ENCODE assay signal across 9 cellular contexts in genomic region chr2:80501874-80502624, GRCh38.
"Had no signal": no experiment of that assay in that cellular context is flagged by ENCODE, and none has a peak within 500 bp of the region (broad histone marks: within the 10 kb centered on the region; RNA-seq: fewer than 3 reads in every experiment).

No MANE protein-coding gene starts in this region.

- H3K4me1 ChIP-seq: HAP-1 had no signal

- DNase-seq: H7, HFFc6, IMR-90, KG1 had no signal

- H3K4me1 Mint-ChIP-seq: GM23338 had no signal

- H3K9me3 ChIP-seq: HAP-1 had no signal

- H2AFZ ChIP-seq: GM23338 had no signal

- H3K36me3 ChIP-seq: HAP-1 had no signal

- H3K27ac Mint-ChIP-seq: GM23338, HFFc6 had no signal

- H3K9me3 Mint-ChIP-seq: GM23338, HFFc6 had no signal

- H3K4me2 ChIP-seq: GM23338 had no signal

- FAIRE-seq: HTR-8/SVneo, K562 had no signal

- H3K4me3 Mint-ChIP-seq: GM23338, HFFc6 had no signal

- ATAC-seq: GM23338, HCT116, K562 had no signal

- H3K4me3 ChIP-seq: GM23338, HAP-1, K562 had no signal
